ENCODE assay signal across 23 cellular contexts in the genomic region with DNA sequence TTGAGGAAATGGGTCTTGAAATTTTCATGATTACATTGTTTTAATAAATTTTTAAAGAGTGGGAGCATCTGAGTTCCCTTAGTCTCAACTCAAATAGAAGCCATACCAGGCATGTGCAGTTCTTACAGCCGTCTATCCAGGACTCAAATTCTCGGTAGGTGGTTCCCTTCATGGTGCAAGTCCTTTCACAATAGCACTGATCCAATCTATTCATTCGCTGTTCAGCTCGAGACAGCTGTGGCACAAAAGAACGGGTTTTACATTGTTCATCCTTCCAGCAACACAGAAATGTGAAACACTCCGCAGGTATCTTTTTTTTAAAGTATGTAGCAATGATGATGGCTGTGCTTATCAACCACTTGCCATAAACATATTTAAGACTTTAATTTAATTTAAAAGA.
"Had no signal": no experiment of that assay in that cellular context is flagged by ENCODE, and none has a peak within 500 bp of the region (broad histone marks: within the 10 kb centered on the region; RNA-seq: fewer than 3 reads in every experiment).

No MANE protein-coding gene starts in this region.

- H3K27ac ChIP-seq: esophagus muscularis mucosa, foreskin keratinocyte, gastroesophageal sphincter, heart left ventricle, hepatocyte, prostate gland, sigmoid colon, thoracic aorta, tibial nerve, upper lobe of right lung, uterus had no signal

- H3K36me3 Mint-ChIP-seq: memory B cell had no signal

- H3K4me2 ChIP-seq: hepatocyte had no signal

- H3K4me3 ChIP-seq: esophagus muscularis mucosa, gastroesophageal sphincter, heart left ventricle, hepatocyte, lung, prostate gland, sigmoid colon, thoracic aorta, tibial nerve, upper lobe of right lung, uterus had no signal

- H3K9me3 ChIP-seq: esophagus muscularis mucosa, gastroesophageal sphincter, heart left ventricle, prostate gland, sigmoid colon, thoracic aorta, tibial nerve, upper lobe of right lung, uterus had no signal

- H2AFZ ChIP-seq: hepatocyte had no signal

- H3K9me3 Mint-ChIP-seq: natural killer cell; stimulated activated memory B cell treated with anti-CD40 and anti-IgM and Interleukin-4, amounts not matched to agents 10 μg/mL and 1 μg/mL and 100 μg/mL, for 72 hours had no signal

- H3K27ac Mint-ChIP-seq: memory B cell; natural killer cell; stimulated activated memory B cell treated with anti-CD40 and anti-IgM and Interleukin-4, amounts not matched to agents 10 μg/mL and 1 μg/mL and 100 μg/mL, for 72 hours had no signal

- H3K4me1 ChIP-seq: esophagus muscularis mucosa, foreskin keratinocyte, gastroesophageal sphincter, heart left ventricle, prostate gland, sigmoid colon, tibial nerve, upper lobe of right lung, uterus had no signal

- H3K4me3 Mint-ChIP-seq: memory B cell; natural killer cell; stimulated activated memory B cell treated with anti-CD40 and anti-IgM and Interleukin-4, amounts not matched to agents 10 μg/mL and 1 μg/mL and 100 μg/mL, for 72 hours had no signal

- ATAC-seq: foreskin keratinocyte; gastroesophageal sphincter; heart left ventricle; left lobe of liver; natural killer cell; right cardiac atrium; stimulated activated memory B cell treated with anti-CD40 and anti-IgM and Interleukin-4, amounts not matched to agents 10 μg/mL and 1 μg/mL and 100 μg/mL, for 72 hours; stimulated activated naive CD8-positive, alpha-beta T cell treated with anti-CD3 and anti-CD28 coated beads, Interleukin-15, Interleukin-2, amounts not matched to agents 100 U/mL and 50 U/mL, for 24 hours; upper lobe of right lung had no signal

- H3K27me3 ChIP-seq: esophagus muscularis mucosa, gastroesophageal sphincter, heart left ventricle, hepatocyte, sigmoid colon, tibial nerve, upper lobe of right lung, uterus had no signal

- H3K4me1 Mint-ChIP-seq: natural killer cell; stimulated activated memory B cell treated with anti-CD40 and anti-IgM and Interleukin-4, amounts not matched to agents 10 μg/mL and 1 μg/mL and 100 μg/mL, for 72 hours had no signal

- DNase-seq: cortex of kidney; effector CD4-positive, alpha-beta T cell; foreskin keratinocyte; heart left ventricle; kidney; natural killer cell; nucleus accumbens; right cardiac atrium; sigmoid colon; stimulated activated CD4-positive, alpha-beta T cell treated with anti-CD3 and anti-CD28 coated beads, Interleukin-4, amount 100 ng/mL, for 4 hours; stimulated activated naive CD8-positive, alpha-beta T cell treated with anti-CD3 and anti-CD28 coated beads, Interleukin-15, Interleukin-2, amounts not matched to agents 100 U/mL and 50 U/mL, for 24 hours; upper lobe of right lung; uterus had no signal

- H3K79me2 ChIP-seq: hepatocyte had no signal

- H3K36me3 ChIP-seq: esophagus muscularis mucosa, gastroesophageal sphincter, heart left ventricle, prostate gland, sigmoid colon, thoracic aorta, tibial nerve, upper lobe of right lung, uterus had no signal
